In the genomic region with DNA sequence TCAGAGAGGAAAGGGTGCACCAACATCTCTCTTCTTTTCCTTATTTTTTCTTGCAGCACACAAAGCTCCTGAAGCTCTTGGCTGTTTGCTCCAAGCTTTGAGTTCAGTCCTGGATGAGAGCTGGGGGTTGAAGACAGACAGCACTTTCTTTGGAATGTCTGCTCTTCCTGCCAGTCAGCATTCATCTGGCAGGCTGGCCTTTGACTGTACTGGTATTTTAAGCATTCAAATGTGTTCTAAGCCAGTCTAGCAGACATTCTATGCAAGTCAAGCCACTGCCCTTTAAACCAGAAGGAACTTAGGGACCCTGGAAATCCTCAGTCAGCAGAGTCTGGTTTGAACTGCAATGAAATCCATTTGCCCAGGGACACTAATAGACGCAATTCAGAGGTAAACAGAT, we compare ENCODE assay signal across 17 cellular contexts. TPM values are rescaled to one million over a fixed set of nuclear protein-coding genes. Genes with fewer than 3 reads are reported as not detected.
DNase-seq lines count a peak whose midpoint lies in the region; ATAC-seq and TF ChIP-seq lines count a peak whose summit lies in the region.
"Had no signal": no experiment of that assay in that cellular context is flagged by ENCODE, and none has a peak within 500 bp of the region (broad histone marks: within the 10 kb centered on the region; RNA-seq: fewer than 3 reads in every experiment).

No MANE protein-coding gene starts in this region.

- H3K27me3 ChIP-seq in lower lobe of right lung (ENCODE audit: low read depth): no peaks in the 10 kb centered on the region
- H3K27me3 ChIP-seq in aorta (ENCODE audit: control insufficient read depth in 1 of 2, insufficient read depth in 2 of 2, low read length in 1 of 2): no peaks in the 10 kb centered on the region
- H3K27me3 ChIP-seq: right lobe of liver had no signal

- H3K9me3 ChIP-seq in lower lobe of right lung (no peaks in the 10 kb centered on the region), aorta (ENCODE audit: control insufficient read depth, low read length) (no peaks in the 10 kb centered on the region)
- H3K9me3 ChIP-seq: right lobe of liver had no signal

- intact Hi-C loops in Right ventricle myocardium inferior (cut with DNase I) (no loop called here), cardiac septum (cut with DNase I) (loop anchor here (5.0 kb wide), 1 partner anchor 106 kb away; a partner anchor contains a TSS), lower lobe of right lung (cut with DNase I) (no loop called here), aorta (cut with DNase I) (no loop called here)
- intact Hi-C loops in activated CD4-positive, alpha-beta memory T cell treated with anti-CD3 and anti-CD28 coated beads for 36 hours (cut with micrococcal nuclease): no loop called here

- H3K9me3 Mint-ChIP-seq in activated CD4-positive, alpha-beta memory T cell treated with anti-CD3 and anti-CD28 coated beads for 36 hours: no peaks in the 10 kb centered on the region
- H3K9me3 Mint-ChIP-seq: activated naive CD8-positive, alpha-beta T cell treated with anti-CD3 and anti-CD28 coated beads for 36 hours; natural killer cell treated with Interleukin-12 subunit alpha and Interleukin-12 subunit beta and Interleukin-15 and Interleukin-18, amount 100 ng/mL, for 72 hours had no signal

- H3K27me3 Mint-ChIP-seq in activated CD4-positive, alpha-beta memory T cell treated with anti-CD3 and anti-CD28 coated beads for 36 hours: peaks cover 5% of the 10 kb centered on the region
- H3K27me3 Mint-ChIP-seq: activated naive CD8-positive, alpha-beta T cell treated with anti-CD3 and anti-CD28 coated beads for 36 hours had no signal

- no peak overlapping the region for H3K4me3 ChIP-seq in fibroblast of villous mesenchyme (ENCODE audit: low read depth, low read length)
- H3K4me3 ChIP-seq in lower lobe of right lung: no peak overlapping the region
- no peak overlapping the region for H3K4me3 ChIP-seq in aorta (ENCODE audit: low read length in 2 of 2)
- H3K4me3 ChIP-seq: coronary artery, right lobe of liver had no signal

- H3K36me3 Mint-ChIP-seq in activated CD4-positive, alpha-beta memory T cell treated with anti-CD3 and anti-CD28 coated beads for 36 hours: no peaks in the 10 kb centered on the region
- H3K36me3 Mint-ChIP-seq: activated naive CD8-positive, alpha-beta T cell treated with anti-CD3 and anti-CD28 coated beads for 36 hours; natural killer cell treated with Interleukin-12 subunit alpha and Interleukin-12 subunit beta and Interleukin-15 and Interleukin-18, amount 100 ng/mL, for 72 hours had no signal

- CTCF ChIA-PET in activated CD4-positive, alpha-beta memory T cell treated with anti-CD3 and anti-CD28 coated beads for 36 hours (lab: Charles Lee): interaction anchor here (1.3 kb wide), 1 partner anchor 17 kb away, joined by 4 read pairs; no protein-coding TSS in a partner anchor

- no peak for TF ChIP-seq CTCF in fibroblast of villous mesenchyme (IDR thresholded peaks at IDR 0.05; ENCODE audit: insufficient read depth, low read depth, low read length)
- TF ChIP-seq CTCF in lower lobe of right lung (IDR thresholded peaks at IDR 0.05): no peak

- H3K36me3 ChIP-seq in lower lobe of right lung (no peaks in the 10 kb centered on the region), aorta (ENCODE audit: control insufficient read depth in 1 of 2, insufficient read depth in 2 of 2, low read length in 1 of 2) (no peaks in the 10 kb centered on the region)
- H3K36me3 ChIP-seq: right lobe of liver had no signal

- H3K4me1 ChIP-seq in lower lobe of right lung (no peaks in the 10 kb centered on the region), aorta (ENCODE audit: control insufficient read depth in 1 of 2, insufficient read depth in 2 of 2, low read length in 2 of 2) (peaks cover 0 to 2% of the 10 kb centered on the region in 2 donors)
- H3K4me1 ChIP-seq: right lobe of liver had no signal

- no peak overlapping the region for H3K4me3 Mint-ChIP-seq in activated CD4-positive, alpha-beta memory T cell treated with anti-CD3 and anti-CD28 coated beads for 36 hours
- H3K4me3 Mint-ChIP-seq: activated naive CD8-positive, alpha-beta T cell treated with anti-CD3 and anti-CD28 coated beads for 36 hours; natural killer cell treated with Interleukin-12 subunit alpha and Interleukin-12 subunit beta and Interleukin-15 and Interleukin-18, amount 100 ng/mL, for 72 hours had no signal

- no peaks in the 10 kb centered on the region for H3K4me1 Mint-ChIP-seq in activated CD4-positive, alpha-beta memory T cell treated with anti-CD3 and anti-CD28 coated beads for 36 hours (ENCODE audit: low read depth)
- H3K4me1 Mint-ChIP-seq: activated naive CD8-positive, alpha-beta T cell treated with anti-CD3 and anti-CD28 coated beads for 36 hours had no signal

- 16 to 30% methylated on average over 1 of the region's 1 CpG for WGBS in aorta, 2 donors

- DNase-seq in Right ventricle myocardium inferior (ENCODE audit: missing footprints) (no peak), cardiac septum (ENCODE audit: low spot score) (no peak), fibroblast of villous mesenchyme (ENCODE audit: low read depth) (peak; percentile 16), lower lobe of right lung (no peak), NCI-H1048 (lab: John Stamatoyannopoulos, UW) (no peak), aorta (no peak)
- no peak for DNase-seq in activated CD4-positive, alpha-beta memory T cell treated with anti-CD3 and anti-CD28 coated beads for 36 hours
- DNase-seq: activated naive CD8-positive, alpha-beta T cell treated with anti-CD3 and anti-CD28 coated beads for 36 hours; activated T-cell treated with anti-CD3 and anti-CD28 coated beads for 4 hours; COR-L47; right lobe of liver; SW 1271 had no signal

- no peak overlapping the region for H3K27ac ChIP-seq in lower lobe of right lung
- peak overlapping the region in 1 of 2 donors; percentile 33 for H3K27ac ChIP-seq in aorta (ENCODE audit: low read depth in 1 of 2, low read length in 2 of 2)
- H3K27ac ChIP-seq: coronary artery, right lobe of liver had no signal

- ATAC-seq in Right ventricle myocardium inferior (peak; percentile 68), lower lobe of right lung (peak; percentile 23 to 35), aorta (ENCODE audit: low FRiP score) (no peak), GM18520 (IDR thresholded peaks at IDR 0.05; ENCODE audit: unreplicated experiment) (no peak)
- ATAC-seq: esophagus mucosa; natural killer cell treated with Interleukin-12 subunit alpha and Interleukin-12 subunit beta and Interleukin-15 and Interleukin-18, amount 100 ng/mL, for 72 hours had no signal

- POLR2A ChIA-PET in activated CD4-positive, alpha-beta memory T cell treated with anti-CD3 and anti-CD28 coated beads for 36 hours (lab: Charles Lee): no interaction called here

- H3K27ac Mint-ChIP-seq in activated CD4-positive, alpha-beta memory T cell treated with anti-CD3 and anti-CD28 coated beads for 36 hours: no peak overlapping the region
- H3K27ac Mint-ChIP-seq: activated naive CD8-positive, alpha-beta T cell treated with anti-CD3 and anti-CD28 coated beads for 36 hours; natural killer cell treated with Interleukin-12 subunit alpha and Interleukin-12 subunit beta and Interleukin-15 and Interleukin-18, amount 100 ng/mL, for 72 hours had no signal

RNA-seq across cellular contexts. Expression of a gene that starts 45.0 kb away (rescaled TPM):
- total RNA-seq in Right ventricle myocardium inferior: 0.57 TPM
- total RNA-seq in cardiac septum: 0.16 TPM
- total RNA-seq in fibroblast of villous mesenchyme: 0.32 TPM in 1 of 2 replicates, not detected in the other
- 1.2 TPM for total RNA-seq in lower lobe of right lung
- 1 to 10 TPM in 1 of 2 experiments, under 1 TPM in 1; 0.97 to 1.2 TPM for total RNA-seq in activated CD4-positive, alpha-beta memory T cell treated with anti-CD3 and anti-CD28 coated beads for 36 hours
- total RNA-seq in aorta: under 1 TPM in 1 of 2 donors, not detected in 1; 0.26 TPM
- under 1 TPM in 1 of 2 donors, not detected in 1; 0.20 TPM for polyA plus RNA-seq in aorta
- total RNA-seq: A172, esophagus mucosa had no signal

Comparison
In these comparisons a context has a peak if more than half of its experiments do, and no peak if none do; other contexts are left out.
1. ATAC-seq: peak in Right ventricle myocardium inferior (single experiment) and lower lobe of right lung (2 of 2); none in aorta (single experiment) and GM18520 (single experiment).